Comparison of ENCODE assay signal across 11 cellular contexts in genomic region chr11:17314232-17314547, GRCh38. TPM values are rescaled to one million over a fixed set of nuclear protein-coding genes. Genes with fewer than 3 reads are reported as not detected.
DNase-seq lines count a peak whose midpoint lies in the region; ATAC-seq and TF ChIP-seq lines count a peak whose summit lies in the region.
"Had no signal": no experiment of that assay in that cellular context is flagged by ENCODE, and none has a peak within 500 bp of the region (broad histone marks: within the 10 kb centered on the region; RNA-seq: fewer than 3 reads in every experiment).

No MANE protein-coding gene starts in this region.

- H3K27me3 ChIP-seq in left lung = no peaks in the 10 kb centered on the region
- H3K27me3 ChIP-seq: ascending aorta had no signal

- H3K4me3 ChIP-seq in astrocyte of the spinal cord (ENCODE audit: low read depth, low read length) (no peak overlapping the region), left lung (no peak overlapping the region)
- H3K4me3 ChIP-seq: ascending aorta, GM12878 had no signal

- in situ Hi-C loops in astrocyte of the spinal cord (cut with HindIII; ENCODE audit: low sequenced_read_pairs) = no loop called here

- H3K27ac ChIP-seq in left lung = peak overlapping the region in 1 of 2 donors; percentile 68

- no peaks in the 10 kb centered on the region for H3K4me1 ChIP-seq in left lung
- H3K4me1 ChIP-seq: ascending aorta had no signal

- DNase-seq in AG08395 (ENCODE audit: low spot score) (peak; percentile 65), HPDE6-E6E7 (ENCODE audit: extremely low spot score) (peak; percentile 9), astrocyte of the spinal cord (ENCODE audit: low read depth, low spot score) (peak; percentile 78), left lung (no peak), germinal center (ENCODE audit: low spot score) (no peak), superior temporal gyrus (ENCODE audit: extremely low spot score) (no peak), GM20000 (ENCODE audit: low spot score) (no peak), HT-29 (ENCODE audit: low spot score) (no peak)
- DNase-seq: CD4-positive, alpha-beta T cell had no signal

- peaks cover 0 to 66% of the 10 kb centered on the region in 2 donors for H3K36me3 ChIP-seq in left lung

- intact Hi-C loops in left lung (cut with DNase I) = no loop called here

- no peaks in the 10 kb centered on the region for H3K9me3 ChIP-seq in left lung
- H3K9me3 ChIP-seq: ascending aorta had no signal

- TF ChIP-seq CTCF in astrocyte of the spinal cord (IDR thresholded peaks at IDR 0.05; ENCODE audit: low read depth, low read length) = no peak
- TF ChIP-seq CTCF in left lung (IDR thresholded peaks at IDR 0.05) = no peak
- TF ChIP-seq CTCF in GM20000 (IDR thresholded peaks at IDR 0.05; ENCODE audit: extremely low read depth, missing control alignments) = no peak

- peak; percentile 94 for ATAC-seq in left lung
- ATAC-seq: GM12878 had no signal

RNA-seq across cellular contexts. Expression of gene NCR3LG1, which starts 37.4 kb away (rescaled TPM):
- 1 to 10 TPM; 4.3 to 9.8 TPM for total RNA-seq in left lung
- total RNA-seq in HT-29 (2014; rRNA removed; shearing (Covaris generic)) = 12.7 and 14.6 TPM in 2 replicates

RNA-seq across cellular contexts. Expression of gene NUCB2, which starts 37.7 kb away (rescaled TPM):
- total RNA-seq in left lung = 100 to 1,000 TPM; 125 to 132 TPM
- total RNA-seq in HT-29 (2014; rRNA removed; shearing (Covaris generic)) = 6.9 and 9.5 TPM in 2 replicates

Comparison
In these comparisons a context has a peak if more than half of its experiments do, and no peak if none do; other contexts are left out.
1. DNase-seq: peak in AG08395 (single experiment), HPDE6-E6E7 (single experiment) and astrocyte of the spinal cord (single experiment); none in left lung (0 of 2), germinal center (single experiment), superior temporal gyrus (single experiment), GM20000 (single experiment) and HT-29 (single experiment).
2. RNA of gene NUCB2, which starts 37.7 kb away (total RNA-seq): 125 to 132 TPM in left lung; 6.9 to 9.5 TPM in HT-29; every median in the first group is over 10 times any median in the second.